16 cellular contexts compared by ENCODE assay signal in the genomic region with DNA sequence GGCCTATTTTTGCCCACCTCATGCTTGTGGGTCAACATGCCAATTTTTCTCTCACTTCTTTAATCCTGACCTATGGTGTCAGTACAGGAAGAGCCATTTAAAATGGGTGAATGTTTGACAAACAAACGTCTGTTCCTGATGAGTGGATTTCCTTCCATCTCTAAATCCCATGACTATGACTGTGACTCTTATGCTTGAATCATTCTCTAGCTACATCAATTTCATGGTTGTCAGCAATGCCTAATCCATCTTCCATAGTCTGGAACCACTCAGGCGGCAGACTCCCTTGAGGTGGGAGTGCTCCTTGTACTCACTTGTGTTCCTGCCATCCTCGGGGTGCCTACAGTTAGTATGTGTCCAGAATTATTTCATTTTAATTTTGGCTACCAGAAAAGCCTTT.
DNase-seq lines count a peak whose midpoint lies in the region; ATAC-seq and TF ChIP-seq lines count a peak whose summit lies in the region.
"Had no signal": no experiment of that assay in that cellular context is flagged by ENCODE, and none has a peak within 500 bp of the region (broad histone marks: within the 10 kb centered on the region; RNA-seq: fewer than 3 reads in every experiment).

No MANE protein-coding gene starts in this region.

- peaks cover 3% of the 10 kb centered on the region for H3K27me3 Mint-ChIP-seq in nephron progenitor cell (ENCODE audit: low read depth, poor library complexity)
- no peaks in the 10 kb centered on the region for H3K27me3 Mint-ChIP-seq in glutamatergic neuron (ENCODE audit: unreplicated experiment)
- peaks cover under 1% of the 10 kb centered on the region for H3K27me3 Mint-ChIP-seq in activated T-helper 1 cell treated with anti-CD3 and anti-CD28 coated beads, Interleukin-12 subunit alpha, Interleukin-12 subunit beta, Interleukin-2, Interleukin-4 antibody, amounts not matched to agents 30 ng/mL and 10 ng/mL and 1 ng/mL, durations not matched to agents 14 hours and 24 hours and 36 hours (ENCODE audit: insufficient read depth)

- intact Hi-C loops in activated T-helper 1 cell treated with anti-CD3 and anti-CD28 coated beads, Interleukin-12 subunit alpha, Interleukin-12 subunit beta, Interleukin-2, Interleukin-4 antibody, amounts not matched to agents 30 ng/mL and 10 ng/mL and 1 ng/mL, durations not matched to agents 14 hours and 24 hours and 36 hours (cut with micrococcal nuclease), result loop anchor here (5.0 kb wide), 1 partner anchor 136 kb away; no protein-coding TSS in a partner anchor

- H3K4me1 Mint-ChIP-seq in nephron progenitor cell (peaks cover 10% of the 10 kb centered on the region), glutamatergic neuron (ENCODE audit: low read depth, unreplicated experiment) (peaks cover 10% of the 10 kb centered on the region)
- peaks cover 43% of the 10 kb centered on the region for H3K4me1 Mint-ChIP-seq in activated T-helper 1 cell treated with anti-CD3 and anti-CD28 coated beads, Interleukin-12 subunit alpha, Interleukin-12 subunit beta, Interleukin-2, Interleukin-4 antibody, amounts not matched to agents 30 ng/mL and 10 ng/mL and 1 ng/mL, durations not matched to agents 14 hours and 24 hours and 36 hours (ENCODE audit: low read depth)
- H3K4me1 Mint-ChIP-seq: endodermal cell had no signal

- H3K36me3 ChIP-seq in effector memory CD4-positive, alpha-beta T cell (ENCODE audit: control insufficient read depth, insufficient read depth, low read length), result no peaks in the 10 kb centered on the region
- H3K36me3 ChIP-seq: neutrophil, suprapubic skin had no signal

- no peak overlapping the region for H3K27ac ChIP-seq in effector memory CD4-positive, alpha-beta T cell (ENCODE audit: insufficient read depth, low read length, poor library complexity, severe bottlenecking)
- H3K27ac ChIP-seq: hepatocyte, neutrophil, suprapubic skin had no signal

- H3K27ac Mint-ChIP-seq in nephron progenitor cell (no peak overlapping the region), glutamatergic neuron (ENCODE audit: unreplicated experiment) (no peak overlapping the region)
- no peak overlapping the region for H3K27ac Mint-ChIP-seq in activated T-helper 1 cell treated with anti-CD3 and anti-CD28 coated beads, Interleukin-12 subunit alpha, Interleukin-12 subunit beta, Interleukin-2, Interleukin-4 antibody, amounts not matched to agents 30 ng/mL and 10 ng/mL and 1 ng/mL, durations not matched to agents 14 hours and 24 hours and 36 hours
- H3K27ac Mint-ChIP-seq: CD8-positive, alpha-beta T cell; endodermal cell had no signal

- H3K4me1 ChIP-seq in effector memory CD4-positive, alpha-beta T cell (ENCODE audit: control insufficient read depth, insufficient read depth, low read length, poor library complexity, severe bottlenecking), result no peaks in the 10 kb centered on the region
- H3K4me1 ChIP-seq: suprapubic skin had no signal

- TF ChIP-seq CTCF in nephron progenitor cell (IDR thresholded peaks at IDR 0.05) (no peak), glutamatergic neuron (IDR thresholded peaks at IDR 0.05; ENCODE audit: partially characterized antibody, unreplicated experiment) (no peak)

- H3K9me3 ChIP-seq in effector memory CD4-positive, alpha-beta T cell (ENCODE audit: control insufficient read depth, low read length), result no peaks in the 10 kb centered on the region
- H3K9me3 ChIP-seq: neutrophil, suprapubic skin had no signal

- no peak for ATAC-seq in GM19035 (IDR thresholded peaks at IDR 0.05; ENCODE audit: unreplicated experiment)
- ATAC-seq: CD8-positive, alpha-beta T cell had no signal

- DNase-seq in EL, result peak; percentile 16
- DNase-seq in NCI-H345 treated with DMSO at 0.1 percent for 48 hours (lab: John Stamatoyannopoulos, UW; ENCODE audit: unreplicated experiment), result peak; percentile 50
- DNase-seq in epidermal melanocyte (ENCODE audit: insufficient read length, low spot score), result peak; percentile 25
- peak; percentile 4 for DNase-seq in nephron progenitor cell
- DNase-seq in effector memory CD4-positive, alpha-beta T cell, result no peak
- DNase-seq in glutamatergic neuron, result no peak
- DNase-seq in activated T-helper 1 cell treated with anti-CD3 and anti-CD28 coated beads, Interleukin-12 subunit alpha, Interleukin-12 subunit beta, Interleukin-2, Interleukin-4 antibody, amounts not matched to agents 30 ng/mL and 10 ng/mL and 1 ng/mL, durations not matched to agents 14 hours and 24 hours and 36 hours (ENCODE audit: low spot score), result no peak
- DNase-seq: activated CD4-positive, alpha-beta T cell treated with anti-CD3 and anti-CD28 coated beads, Interleukin-2, amount 50 U/mL, for 1 hour; CD8-positive, alpha-beta T cell; endodermal cell; NCI-H1048 had no signal

- H3K36me3 Mint-ChIP-seq in nephron progenitor cell (ENCODE audit: low read depth) (no peaks in the 10 kb centered on the region), glutamatergic neuron (ENCODE audit: unreplicated experiment) (no peaks in the 10 kb centered on the region)
- peaks cover 7% of the 10 kb centered on the region for H3K36me3 Mint-ChIP-seq in activated T-helper 1 cell treated with anti-CD3 and anti-CD28 coated beads, Interleukin-12 subunit alpha, Interleukin-12 subunit beta, Interleukin-2, Interleukin-4 antibody, amounts not matched to agents 30 ng/mL and 10 ng/mL and 1 ng/mL, durations not matched to agents 14 hours and 24 hours and 36 hours (ENCODE audit: low read depth)
- H3K36me3 Mint-ChIP-seq: CD8-positive, alpha-beta T cell had no signal

- H3K27me3 ChIP-seq in effector memory CD4-positive, alpha-beta T cell (replicated peaks; ENCODE audit: control insufficient read depth, insufficient read depth, low read length, poor library complexity, severe bottlenecking), result no peaks in the 10 kb centered on the region
- H3K27me3 ChIP-seq: hepatocyte, neutrophil, suprapubic skin had no signal

- H3K4me3 Mint-ChIP-seq in nephron progenitor cell (no peak overlapping the region), glutamatergic neuron (ENCODE audit: unreplicated experiment) (no peak overlapping the region)
- no peak overlapping the region for H3K4me3 Mint-ChIP-seq in activated T-helper 1 cell treated with anti-CD3 and anti-CD28 coated beads, Interleukin-12 subunit alpha, Interleukin-12 subunit beta, Interleukin-2, Interleukin-4 antibody, amounts not matched to agents 30 ng/mL and 10 ng/mL and 1 ng/mL, durations not matched to agents 14 hours and 24 hours and 36 hours
- H3K4me3 Mint-ChIP-seq: CD8-positive, alpha-beta T cell; endodermal cell had no signal

- H3K4me3 ChIP-seq in effector memory CD4-positive, alpha-beta T cell (ENCODE audit: insufficient read depth, low read depth, low read length, poor library complexity, severe bottlenecking), result no peak overlapping the region
- H3K4me3 ChIP-seq: hepatocyte, lung, suprapubic skin had no signal

- H3K9me3 Mint-ChIP-seq in nephron progenitor cell, result peaks cover 36% of the 10 kb centered on the region
- H3K9me3 Mint-ChIP-seq in glutamatergic neuron (ENCODE audit: unreplicated experiment), result peaks cover 1% of the 10 kb centered on the region
- peaks cover 6% of the 10 kb centered on the region for H3K9me3 Mint-ChIP-seq in activated T-helper 1 cell treated with anti-CD3 and anti-CD28 coated beads, Interleukin-12 subunit alpha, Interleukin-12 subunit beta, Interleukin-2, Interleukin-4 antibody, amounts not matched to agents 30 ng/mL and 10 ng/mL and 1 ng/mL, durations not matched to agents 14 hours and 24 hours and 36 hours
- H3K9me3 Mint-ChIP-seq: CD8-positive, alpha-beta T cell had no signal

Comparison
In these comparisons a context has a peak if more than half of its experiments do, and no peak if none do; other contexts are left out.
1. DNase-seq: peak in EL (single experiment), NCI-H345 treated with DMSO at 0.1 percent for 48 hours (single experiment), epidermal melanocyte (single experiment) and nephron progenitor cell (single experiment); none in effector memory CD4-positive, alpha-beta T cell (0 of 3), glutamatergic neuron (single experiment) and activated T-helper 1 cell treated with anti-CD3 and anti-CD28 coated beads, Interleukin-12 subunit alpha, Interleukin-12 subunit beta, Interleukin-2, Interleukin-4 antibody, amounts not matched to agents 30 ng/mL and 10 ng/mL and 1 ng/mL, durations not matched to agents 14 hours and 24 hours and 36 hours (single experiment).